ENCODE assay signal across 15 cellular contexts in the genomic region with DNA sequence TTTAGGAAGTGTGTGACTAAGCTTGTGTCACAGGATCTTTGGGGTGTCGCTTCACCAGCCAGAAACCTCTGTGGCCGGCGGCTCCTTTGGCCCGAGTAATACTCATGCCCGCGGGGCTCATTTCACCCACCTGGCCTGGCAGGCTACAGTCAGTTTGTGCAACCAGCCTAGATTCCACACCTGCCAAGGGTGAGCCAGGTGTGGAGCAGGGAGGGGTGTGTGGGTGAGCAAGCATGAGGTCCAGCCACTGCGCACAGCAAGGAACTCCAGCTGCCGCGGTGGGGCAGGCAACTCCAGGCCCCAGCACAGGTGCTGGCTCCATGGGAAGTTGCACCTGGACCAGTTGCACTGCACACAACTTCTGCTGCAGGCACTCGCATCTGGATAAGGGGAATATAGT.
A peak's percentile ranks its signal among the peaks of the same experiment; 100 is the strongest.
DNase-seq lines count a peak whose midpoint lies in the region; ATAC-seq lines count a peak whose summit lies in the region.
"Had no signal": no experiment of that assay in that cellular context is flagged by ENCODE, and none has a peak within 500 bp of the region (broad histone marks: within the 10 kb centered on the region; RNA-seq: fewer than 3 reads in every experiment).

No MANE protein-coding gene starts in this region.

- H3K4me1 Mint-ChIP-seq in stimulated activated memory B cell treated with anti-CD40 and anti-IgM and Interleukin-4, amounts not matched to agents 10 μg/mL and 1 μg/mL and 100 μg/mL, for 72 hours = no peaks in the 10 kb centered on the region
- H3K4me1 Mint-ChIP-seq: CD8-positive, alpha-beta memory T cell; GM23338 had no signal

- H3K36me3 Mint-ChIP-seq in stimulated activated memory B cell treated with anti-CD40 and anti-IgM and Interleukin-4, amounts not matched to agents 10 μg/mL and 1 μg/mL and 100 μg/mL, for 72 hours = no peaks in the 10 kb centered on the region
- H3K36me3 Mint-ChIP-seq: CD8-positive, alpha-beta memory T cell had no signal

- DNase-seq in NCI-H2029 (lab: John Stamatoyannopoulos, UW) = peak; percentile 6
- no peak for DNase-seq in NCI-H2029 treated with DMSO at 0.1 percent for 48 hours (lab: John Stamatoyannopoulos, UW)
- DNase-seq in Right ventricle myocardium superior = peak; percentile 27
- DNase-seq in cardiac septum (ENCODE audit: low spot score) = no peak
- peak; percentile 39 for DNase-seq in SW480 (ENCODE audit: low spot score)
- DNase-seq: 8988T; AML-193; Caco-2; CD8-positive, alpha-beta memory T cell; H7 had no signal

- intact Hi-C loops in Right ventricle myocardium superior (cut with DNase I) (no loop called here), cardiac septum (cut with DNase I) (no loop called here)

- ATAC-seq in Right ventricle myocardium superior (ENCODE audit: poor library complexity) (no peak), HG03175 (IDR thresholded peaks at IDR 0.05; ENCODE audit: unreplicated experiment) (no peak), HG03095 (IDR thresholded peaks at IDR 0.05; ENCODE audit: unreplicated experiment) (no peak)
- peak; percentile 39 for ATAC-seq in stimulated activated memory B cell treated with anti-CD40 and anti-IgM and Interleukin-4, amounts not matched to agents 10 μg/mL and 1 μg/mL and 100 μg/mL, for 72 hours
- ATAC-seq: GM23338, HepG2 had no signal

- no peaks in the 10 kb centered on the region for H3K27me3 Mint-ChIP-seq in stimulated activated memory B cell treated with anti-CD40 and anti-IgM and Interleukin-4, amounts not matched to agents 10 μg/mL and 1 μg/mL and 100 μg/mL, for 72 hours
- H3K27me3 Mint-ChIP-seq: CD8-positive, alpha-beta memory T cell had no signal

- no peaks in the 10 kb centered on the region for H3K9me3 Mint-ChIP-seq in stimulated activated memory B cell treated with anti-CD40 and anti-IgM and Interleukin-4, amounts not matched to agents 10 μg/mL and 1 μg/mL and 100 μg/mL, for 72 hours
- H3K9me3 Mint-ChIP-seq: GM23338 had no signal

- H3K27ac Mint-ChIP-seq in stimulated activated memory B cell treated with anti-CD40 and anti-IgM and Interleukin-4, amounts not matched to agents 10 μg/mL and 1 μg/mL and 100 μg/mL, for 72 hours = no peak overlapping the region
- H3K27ac Mint-ChIP-seq: CD8-positive, alpha-beta memory T cell; GM23338 had no signal

- no peak overlapping the region for H3K4me3 Mint-ChIP-seq in stimulated activated memory B cell treated with anti-CD40 and anti-IgM and Interleukin-4, amounts not matched to agents 10 μg/mL and 1 μg/mL and 100 μg/mL, for 72 hours
- H3K4me3 Mint-ChIP-seq: CD8-positive, alpha-beta memory T cell; GM23338 had no signal

Comparison
In these comparisons a context has a peak if more than half of its experiments do, and no peak if none do; other contexts are left out.
1. DNase-seq: peak in NCI-H2029 (single experiment), Right ventricle myocardium superior (single experiment) and SW480 (single experiment); none in NCI-H2029 treated with DMSO at 0.1 percent for 48 hours (single experiment) and cardiac septum (single experiment).